Comparison of ENCODE assay signal across 25 cellular contexts in the genomic region with DNA sequence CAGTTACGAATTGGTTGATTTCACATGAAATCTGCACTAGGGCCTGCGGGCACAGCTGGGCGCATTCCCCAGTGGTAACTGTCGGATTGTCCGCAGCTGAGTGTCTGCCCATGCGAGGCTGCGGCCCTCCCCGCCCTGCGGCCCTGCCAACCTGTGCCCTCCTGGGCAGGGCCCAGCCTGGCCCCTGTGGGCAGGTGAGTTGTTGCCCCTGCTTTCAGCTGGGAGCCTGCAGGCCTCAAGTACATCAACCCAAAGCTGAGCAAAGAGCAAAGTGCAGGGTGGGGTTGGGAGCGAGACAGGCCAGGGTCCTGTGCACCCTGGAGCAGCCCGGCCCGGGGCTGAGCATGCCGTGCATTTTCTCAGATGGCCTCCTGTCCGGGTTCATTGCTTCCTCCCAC.
"Had no signal": no experiment of that assay in that cellular context is flagged by ENCODE, and none has a peak within 500 bp of the region (broad histone marks: within the 10 kb centered on the region; RNA-seq: fewer than 3 reads in every experiment).

No MANE protein-coding gene starts in this region.

- H3K4me3 ChIP-seq: right lobe of liver, thoracic aorta, uterus had no signal

- H3K27ac ChIP-seq: right lobe of liver, thoracic aorta, uterus had no signal

- DNase-seq: activated B cell treated with CpG ODN at 0.5 μM for 24 hours; activated CD4-positive, alpha-beta T cell treated with anti-CD3 and anti-CD28 coated beads, Interleukin-2, amount 50 U/mL, for 1 hour; activated CD8-positive, alpha-beta T cell treated with anti-CD3 and anti-CD28 coated beads for 36 hours; activated gamma-delta T cell treated with Interleukin-2 at 50 U/mL for 16 hours; activated naive CD4-positive, alpha-beta T cell treated with anti-CD3 and anti-CD28 coated beads, Interleukin-2, amount 50 U/mL, for 16 hours; activated T-cell treated with anti-CD3 and anti-CD28 coated beads, Interleukin-2, amount 50 U/mL, for 4 hours; amniotic stem cell; caudate nucleus; endodermal cell; foreskin fibroblast; head of caudate nucleus; hippocampal formation; left colon; midbrain; naive thymus-derived CD8-positive, alpha-beta T cell; occipital lobe; stimulated activated CD4-positive, alpha-beta T cell treated with anti-CD3 and anti-CD28 coated beads, Interleukin-12 subunit alpha, Interleukin-12 subunit beta, amount 100 ng/mL, for 4 hours; stimulated activated CD4-positive, alpha-beta T cell treated with anti-CD3 and anti-CD28 coated beads, Interleukin-4, amount 100 ng/mL, for 1 hour; stimulated activated naive CD8-positive, alpha-beta T cell treated with anti-CD3 and anti-CD28 coated beads, Interleukin-15, Interleukin-2, amounts not matched to agents 100 U/mL and 50 U/mL, for 24 hours; trophoblast cell; uterus had no signal

- H3K4me1 ChIP-seq: right lobe of liver, uterus had no signal

- H3K27me3 ChIP-seq: right lobe of liver, uterus had no signal

- H3K36me3 ChIP-seq: right lobe of liver, thoracic aorta, uterus had no signal

- ATAC-seq: activated CD8-positive, alpha-beta T cell treated with anti-CD3 and anti-CD28 coated beads for 36 hours; activated T-cell treated with anti-CD3 and anti-CD28 coated beads, Interleukin-2, amount 50 U/mL, for 4 hours; activated T-helper 17 cell treated with anti-CD3 and anti-CD28 coated beads, Interleukin-2, amount 50 U/mL, for 72 hours; esophagus mucosa; left colon; naive thymus-derived CD8-positive, alpha-beta T cell; right lobe of liver; stimulated activated naive CD8-positive, alpha-beta T cell treated with anti-CD3 and anti-CD28 coated beads, Interleukin-15, Interleukin-2, amounts not matched to agents 100 U/mL and 50 U/mL, for 24 hours had no signal

- H3K9me3 ChIP-seq: right lobe of liver, thoracic aorta, uterus had no signal
